8 cellular contexts compared by ENCODE assay signal in the genomic region with DNA sequence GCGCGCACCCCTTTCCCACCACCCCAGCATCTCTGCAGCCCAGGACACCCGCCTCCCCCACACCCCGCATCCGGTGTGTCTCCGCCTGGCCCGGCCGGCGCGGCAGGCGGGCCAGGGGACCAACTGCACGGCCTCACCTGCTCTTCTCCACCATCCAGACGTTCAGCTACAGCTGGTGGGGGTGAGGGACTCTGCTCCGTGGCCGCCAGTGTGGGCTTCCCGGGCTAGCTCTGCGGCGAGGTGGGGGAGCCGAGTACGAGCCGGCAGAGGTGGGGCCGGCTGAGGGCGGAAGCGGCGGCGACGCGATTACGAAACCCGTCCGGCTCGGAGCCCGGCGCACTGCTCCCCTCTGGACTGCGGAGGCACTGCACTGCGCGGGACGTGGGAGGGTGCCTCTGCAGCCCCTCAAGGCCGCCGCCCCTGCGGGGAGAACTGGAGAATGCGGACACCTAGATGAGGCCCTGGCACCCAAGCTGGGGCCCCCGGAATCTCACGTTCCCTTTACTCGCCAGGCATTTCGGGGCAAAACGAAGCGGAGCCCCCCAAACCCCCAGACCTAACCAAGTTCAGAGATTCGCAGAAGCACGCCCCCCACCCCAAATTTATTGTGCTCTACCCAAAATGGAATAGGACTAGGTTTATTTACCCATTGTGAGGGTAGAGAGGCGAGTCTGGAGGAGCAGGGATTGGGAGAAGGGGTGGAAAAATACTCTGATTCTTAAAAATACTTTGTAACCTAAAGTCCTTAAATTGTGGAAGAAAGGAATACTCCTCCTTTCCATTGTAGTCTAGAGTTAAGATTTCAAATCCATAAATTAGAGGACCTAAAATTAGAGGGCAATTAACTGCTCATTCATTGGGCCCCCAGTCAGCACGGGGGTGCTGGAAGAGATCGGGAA. TPM values are rescaled to one million over a fixed set of nuclear protein-coding genes. Genes with fewer than 3 reads are reported as not detected.
DNase-seq lines count a peak whose midpoint lies in the region; ATAC-seq and TF ChIP-seq lines count a peak whose summit lies in the region.

Gene CDC42SE1, minus strand, starts transcription at position 281 of the 899 bp plus-strand sequence. CDS start 3,892 bp downstream, outside the sequence.

- ATAC-seq in GM19324 (IDR thresholded peaks at IDR 0.05; ENCODE audit: low FRiP score, unreplicated experiment) (peak; percentile 85), HG03469 (IDR thresholded peaks at IDR 0.05; ENCODE audit: unreplicated experiment) (peak; percentile 67)

- peaks cover 51% of the 10 kb centered on the region for H3K36me3 Mint-ChIP-seq in activated CD4-positive, alpha-beta memory T cell treated with anti-CD3 and anti-CD28 coated beads, Interleukin-2, amount 10 ng/mL, durations not matched to agents 7 days and 5 days (ENCODE audit: low read depth)

- DNase-seq in NCI-H82 (lab: John Stamatoyannopoulos, UW) (peak; percentile 96), lung microvascular endothelial cell (ENCODE audit: low read depth in 2 of 2) (peak; percentile 88 to 90)
- DNase-seq in activated CD4-positive, alpha-beta memory T cell treated with anti-CD3 and anti-CD28 coated beads, Interleukin-2, amount 10 ng/mL, durations not matched to agents 7 days and 5 days, result peak; percentile 87
- DNase-seq in effector CD4-positive, alpha-beta T cell, result peak; percentile 77
- peak; percentile 75 for DNase-seq in stimulated activated CD8-positive, alpha-beta memory T cell treated with anti-CD3 and anti-CD28 coated beads, Interleukin-12 subunit alpha, Interleukin-12 subunit beta, amount 100 ng/mL, for 1 hour (ENCODE audit: low read depth)

- H3K27me3 Mint-ChIP-seq in activated CD4-positive, alpha-beta memory T cell treated with anti-CD3 and anti-CD28 coated beads, Interleukin-2, amount 10 ng/mL, durations not matched to agents 7 days and 5 days, result no peaks in the 10 kb centered on the region

- peak within 1 kb of the TSS; percentile 97 for H3K27ac Mint-ChIP-seq in activated CD4-positive, alpha-beta memory T cell treated with anti-CD3 and anti-CD28 coated beads, Interleukin-2, amount 10 ng/mL, durations not matched to agents 7 days and 5 days

- H3K4me3 Mint-ChIP-seq in activated CD4-positive, alpha-beta memory T cell treated with anti-CD3 and anti-CD28 coated beads, Interleukin-2, amount 10 ng/mL, durations not matched to agents 7 days and 5 days, result peak within 1 kb of the TSS; percentile 97

- POLR2A ChIA-PET in activated CD4-positive, alpha-beta memory T cell treated with anti-CD3 and anti-CD28 coated beads, Interleukin-2, amount 10 ng/mL, durations not matched to agents 7 days and 5 days (lab: Charles Lee), result interaction anchor here (0.9 to 9.3 kb wide), 14 partner anchors 9 to 496 kb away, joined by 3 to 148 read pairs (median 8); partner anchors contain the start of genes C1orf56, CERS2, ENSA and GABPB2

- CTCF ChIA-PET in activated CD4-positive, alpha-beta memory T cell treated with anti-CD3 and anti-CD28 coated beads, Interleukin-2, amount 10 ng/mL, durations not matched to agents 7 days and 5 days (lab: Charles Lee), result interaction anchor here (0.6 to 7.4 kb wide), 14 partner anchors 9 to 96 kb away, joined by 3 to 48 read pairs (median 4); partner anchors contain the start of genes C1orf56, GABPB2, MINDY1 and TNFAIP8L2

- H3K9me3 Mint-ChIP-seq in activated CD4-positive, alpha-beta memory T cell treated with anti-CD3 and anti-CD28 coated beads, Interleukin-2, amount 10 ng/mL, durations not matched to agents 7 days and 5 days, result no peaks in the 10 kb centered on the region

- H3K4me1 Mint-ChIP-seq in activated CD4-positive, alpha-beta memory T cell treated with anti-CD3 and anti-CD28 coated beads, Interleukin-2, amount 10 ng/mL, durations not matched to agents 7 days and 5 days, result peaks cover 48% of the 10 kb centered on the region

- TF ChIP-seq CTCF in C4-2B (conservative IDR thresholded peaks at IDR 0.05), result peak; percentile 91

- H3K27ac ChIP-seq in C4-2B, result peak within 1 kb of the TSS; percentile 97

RNA-seq across cellular contexts. Expression of gene CDC42SE1, which starts in this region (rescaled TPM):
- 100 to 1,000 TPM; 345 to 347 TPM for total RNA-seq in activated CD4-positive, alpha-beta memory T cell treated with anti-CD3 and anti-CD28 coated beads, Interleukin-2, amount 10 ng/mL, durations not matched to agents 7 days and 5 days
- 40.5 and 54.8 TPM in 2 replicates for total RNA-seq in lung microvascular endothelial cell

Comparison
In these comparisons a context has a peak if more than half of its experiments do, and no peak if none do; other contexts are left out.
1. Peak in every context shown above with its lines: DNase-seq, ATAC-seq and H3K27ac ChIP-seq.